ENCODE assay signal across 20 cellular contexts in the genomic region with DNA sequence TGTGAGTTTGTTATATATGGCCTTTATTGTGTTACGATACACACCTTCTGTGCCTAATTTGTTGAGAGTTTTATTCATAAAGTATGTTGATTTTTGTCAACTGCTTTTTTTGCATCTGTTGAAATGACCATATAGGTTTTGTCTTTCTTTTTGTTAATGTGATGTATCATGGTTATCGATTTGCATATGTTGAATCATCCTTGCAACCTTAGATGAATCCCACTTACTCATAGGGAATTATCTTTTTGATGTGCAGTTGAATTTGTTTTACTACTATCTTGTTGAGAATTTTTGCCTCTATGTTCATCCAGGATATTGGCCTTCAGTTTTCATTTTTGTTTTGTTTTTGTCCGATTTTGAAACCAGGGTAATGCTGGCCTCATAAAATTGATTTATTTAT. TPM values are rescaled to one million over a fixed set of nuclear protein-coding genes. Genes with fewer than 3 reads are reported as not detected.
"Had no signal": no experiment of that assay in that cellular context is flagged by ENCODE, and none has a peak within 500 bp of the region (broad histone marks: within the 10 kb centered on the region; RNA-seq: fewer than 3 reads in every experiment).

No MANE protein-coding gene starts in this region.

- H3K4me1 ChIP-seq: Peyer's patch had no signal

- DNase-seq: activated CD4-positive, alpha-beta memory T cell treated with anti-CD3 and anti-CD28 coated beads, Interleukin-2, amount 10 ng/mL, durations not matched to agents 7 days and 5 days; activated CD4-positive, alpha-beta T cell treated with anti-CD3 and anti-CD28 coated beads for 36 hours; activated CD4-positive, alpha-beta T cell treated with anti-CD3 and anti-CD28 coated beads, Interleukin-2, amount 50 U/mL, for 1 hour; activated gamma-delta T cell; activated naive CD4-positive, alpha-beta T cell treated with anti-CD3 and anti-CD28 coated beads for 36 hours; activated T-cell treated with anti-CD3 and anti-CD28 coated beads for 4 hours; activated T-cell treated with anti-CD3 and anti-CD28 coated beads, Interleukin-2, amount 50 U/mL, for 48 hours; amygdala; NCI-H1105; NCI-H1436; NCI-H187; NCI-H2081; NCI-H510A treated with DMSO at 0.1 percent for 48 hours; NCI-H69; NK-92 treated with Interleukin-12 subunit alpha and Interleukin-12 subunit beta, amount 100 ng/mL, for 24 hours; Peyer's patch; SHP77 treated with DMSO at 0.1 percent for 48 hours; T1000; WERI-Rb-1 had no signal

- H3K4me3 ChIP-seq: cardiac muscle cell, Peyer's patch had no signal

- H3K36me3 ChIP-seq: cardiac muscle cell, Peyer's patch, WERI-Rb-1 had no signal

- H3K27ac ChIP-seq: cardiac muscle cell, Peyer's patch, WERI-Rb-1 had no signal

- H3K27me3 ChIP-seq: cardiac muscle cell, Peyer's patch had no signal

RNA-seq across cellular contexts. Expression of a gene that starts 45.7 kb away (rescaled TPM):
- total RNA-seq: activated CD4-positive, alpha-beta memory T cell treated with anti-CD3 and anti-CD28 coated beads, Interleukin-2, amount 10 ng/mL, durations not matched to agents 7 days and 5 days had no signal
